Comparison of ENCODE assay signal across 8 cellular contexts in the genomic region with DNA sequence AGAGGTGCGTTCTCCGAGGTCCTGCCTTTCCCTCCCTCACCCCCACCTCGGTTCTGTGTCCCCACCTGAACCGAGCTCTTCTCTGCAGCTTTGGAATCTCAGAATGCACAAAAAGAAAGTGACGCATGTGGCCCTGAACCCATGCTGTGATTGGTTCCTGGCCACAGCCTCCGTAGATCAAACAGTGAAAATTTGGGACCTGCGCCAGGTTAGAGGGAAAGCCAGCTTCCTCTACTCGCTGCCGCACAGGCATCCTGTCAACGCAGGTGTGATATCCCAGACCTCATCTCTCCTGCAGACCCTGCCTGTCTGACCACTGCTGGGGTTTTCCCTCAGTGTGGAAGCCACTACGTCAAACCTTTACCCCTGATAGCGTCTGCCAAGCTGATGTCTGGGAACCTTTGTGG. TPM values are rescaled to one million over a fixed set of nuclear protein-coding genes. Genes with fewer than 3 reads are reported as not detected.
DNase-seq lines count a peak whose midpoint lies in the region; ATAC-seq and TF ChIP-seq lines count a peak whose summit lies in the region.

No MANE protein-coding gene starts in this region.

- peaks cover under 1% of the 10 kb centered on the region for H3K36me3 ChIP-seq in colonic mucosa
- peaks cover 23 to 86% (median 25%) of the 10 kb centered on the region in 3 donors for H3K36me3 ChIP-seq in tibial artery

- no peaks in the 10 kb centered on the region for H3K27me3 Mint-ChIP-seq in type B pancreatic cell

- H3K9me3 Mint-ChIP-seq in type B pancreatic cell = no peaks in the 10 kb centered on the region

- intact Hi-C loops in colonic mucosa (cut with DNase I) (no loop called here), tibial artery (cut with DNase I; ENCODE audit: low total_unique reads) (no loop called here)

- H3K27ac ChIP-seq in colonic mucosa = no peak overlapping the region
- H3K27ac ChIP-seq in tibial artery = no peak overlapping the region

- peak; percentile 41 for ATAC-seq in activated CD4-positive, CD25-positive, alpha-beta regulatory T cell treated with anti-CD3 and anti-CD28 coated beads, Interleukin-2, amount 50 U/mL, for 24 hours

- peaks cover 11% of the 10 kb centered on the region for H3K4me1 Mint-ChIP-seq in type B pancreatic cell (ENCODE audit: unreplicated experiment)

- H3K36me3 Mint-ChIP-seq in type B pancreatic cell = peaks cover 22% of the 10 kb centered on the region

- H3K4me3 ChIP-seq in colonic mucosa (no peak overlapping the region), tibial artery (no peak overlapping the region)

- H3K4me1 ChIP-seq in colonic mucosa (no peaks in the 10 kb centered on the region), tibial artery (no peaks in the 10 kb centered on the region)

- H3K9me3 ChIP-seq in colonic mucosa (no peaks in the 10 kb centered on the region), tibial artery (no peaks in the 10 kb centered on the region)

- peak overlapping the region; percentile 31 for H3K4me3 Mint-ChIP-seq in type B pancreatic cell

- TF ChIP-seq CTCF in type B pancreatic cell (conservative IDR thresholded peaks at IDR 0.05) = no peak
- TF ChIP-seq CTCF in colonic mucosa (IDR thresholded peaks at IDR 0.05) = no peak
- no peak for TF ChIP-seq CTCF in tibial artery (IDR thresholded peaks at IDR 0.05)

- no peak for DNase-seq in activated CD4-positive, CD25-positive, alpha-beta regulatory T cell (lab: John Stamatoyannopoulos, UW)
- peak; percentile 30 for DNase-seq in activated gamma-delta T cell treated with anti-CD3 and anti-CD28 coated beads, Interleukin-2, amount 50 U/mL, for 16 hours (ENCODE audit: low read depth)
- DNase-seq in kidney tubule cell (ENCODE audit: low spot score) (peak; percentile 27), type B pancreatic cell (ENCODE audit: extremely low spot score, unreplicated experiment) (no peak), colonic mucosa (no peak), tibial artery (no peak), GF-D8 (lab: John Stamatoyannopoulos, UW) (no peak)

- H3K9ac ChIP-seq in colonic mucosa (ENCODE audit: low read depth in 2 of 2, low read length in 2 of 2) = no peak overlapping the region

- H3K27ac Mint-ChIP-seq in type B pancreatic cell = no peak overlapping the region

- H3K27me3 ChIP-seq in colonic mucosa (no peaks in the 10 kb centered on the region), tibial artery (no peaks in the 10 kb centered on the region)

RNA-seq across cellular contexts. Expression of a gene that starts 13.9 kb away (rescaled TPM):
- total RNA-seq in type B pancreatic cell (ENCODE audit: low replicate concordance) (41.1 and 42.2 TPM in 2 replicates), colonic mucosa (10 to 100 TPM; 35.3 to 39.7 TPM)

RNA-seq across cellular contexts. Expression of a gene that starts 19.9 kb away (rescaled TPM):
- total RNA-seq in type B pancreatic cell (ENCODE audit: low replicate concordance) (40.0 and 50.1 TPM in 2 replicates), colonic mucosa (10 to 100 TPM; 28.0 to 46.5 TPM)

RNA-seq across cellular contexts. Expression of a gene that starts 23.1 kb away (rescaled TPM):
- total RNA-seq in type B pancreatic cell (ENCODE audit: low replicate concordance) (14.2 and 18.9 TPM in 2 replicates), colonic mucosa (10 to 100 TPM; 28.3 to 43.1 TPM)

RNA-seq across cellular contexts. Expression of a gene that starts 35.3 kb away (rescaled TPM):
- total RNA-seq in type B pancreatic cell (ENCODE audit: low replicate concordance) (41.1 and 47.7 TPM in 2 replicates), colonic mucosa (10 to 100 TPM; 35.5 to 45.9 TPM)

RNA-seq across cellular contexts. Expression of a gene that starts 48.4 kb away (rescaled TPM):
- 52.5 and 77.2 TPM in 2 replicates for total RNA-seq in type B pancreatic cell (ENCODE audit: low replicate concordance)
- total RNA-seq in colonic mucosa = 10 to 100 TPM in 1 of 2 donors, 1 to 10 TPM in 1; 3.2 to 11.2 TPM

Comparison
In these comparisons a context has a peak if more than half of its experiments do, and no peak if none do; other contexts are left out.
1. DNase-seq: peak in activated gamma-delta T cell treated with anti-CD3 and anti-CD28 coated beads, Interleukin-2, amount 50 U/mL, for 16 hours (single experiment) and kidney tubule cell (single experiment); none in activated CD4-positive, CD25-positive, alpha-beta regulatory T cell (0 of 4), type B pancreatic cell (single experiment), colonic mucosa (single experiment), tibial artery (0 of 2) and GF-D8 (single experiment).